Comparison of ENCODE assay signal across 34 cellular contexts in the genomic region with DNA sequence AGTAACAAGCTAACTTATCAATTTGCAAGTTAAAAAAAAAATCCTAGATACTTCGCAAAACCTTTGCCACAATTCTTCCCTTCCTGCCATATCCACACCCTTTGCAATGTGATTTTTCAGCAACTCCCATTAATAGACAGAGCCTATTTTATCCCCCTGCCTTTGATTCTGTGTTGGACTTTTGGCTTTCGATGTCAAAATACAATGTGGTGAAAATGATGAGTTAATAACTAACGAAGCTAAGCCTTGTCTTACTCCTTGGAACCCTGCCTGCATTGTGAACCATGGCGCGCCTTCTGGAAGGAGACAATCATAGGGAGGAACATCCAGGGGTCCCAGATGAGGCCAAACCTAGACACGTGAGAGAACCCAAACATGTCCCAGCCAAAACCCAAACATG. TPM values are rescaled to one million over a fixed set of nuclear protein-coding genes. Genes with fewer than 3 reads are reported as not detected.
"Had no signal": no experiment of that assay in that cellular context is flagged by ENCODE, and none has a peak within 500 bp of the region (broad histone marks: within the 10 kb centered on the region; RNA-seq: fewer than 3 reads in every experiment).

No MANE protein-coding gene starts in this region.

- H3K36me3 ChIP-seq: neural progenitor cell, ovary, spleen, suprapubic skin, tibial artery, transverse colon, upper lobe of right lung, uterus had no signal

- H3K9me3 Mint-ChIP-seq: natural killer cell; stimulated activated naive CD8-positive, alpha-beta T cell treated with anti-CD3 and anti-CD28 coated beads, Interleukin-15, amount 100 ng/mL, for 72 hours had no signal

- H3K27ac Mint-ChIP-seq: natural killer cell; nephron; neural progenitor cell; progenitor cell of endocrine pancreas; stimulated activated memory B cell treated with anti-CD40 and anti-IgM and Interleukin-4, amounts not matched to agents 10 μg/mL and 1 μg/mL and 100 μg/mL, for 72 hours; stimulated activated naive CD8-positive, alpha-beta T cell treated with anti-CD3 and anti-CD28 coated beads, Interleukin-15, amount 100 ng/mL, for 72 hours; type B pancreatic cell had no signal

- ATAC-seq: natural killer cell; psoas muscle; right cardiac atrium; sciatic nerve; stimulated activated memory B cell treated with anti-CD40 and anti-IgM and Interleukin-4, amounts not matched to agents 10 μg/mL and 1 μg/mL and 100 μg/mL, for 72 hours; stimulated activated naive CD8-positive, alpha-beta T cell treated with anti-CD3 and anti-CD28 coated beads, Interleukin-15, amount 100 ng/mL, for 72 hours; stimulated activated naive CD8-positive, alpha-beta T cell treated with anti-CD3 and anti-CD28 coated beads, Interleukin-15, Interleukin-2, amounts not matched to agents 100 U/mL and 50 U/mL, for 24 hours; upper lobe of right lung had no signal

- H3K4me3 Mint-ChIP-seq: natural killer cell; nephron; neural progenitor cell; stimulated activated memory B cell treated with anti-CD40 and anti-IgM and Interleukin-4, amounts not matched to agents 10 μg/mL and 1 μg/mL and 100 μg/mL, for 72 hours; stimulated activated naive CD8-positive, alpha-beta T cell treated with anti-CD3 and anti-CD28 coated beads, Interleukin-15, amount 100 ng/mL, for 72 hours; type B pancreatic cell had no signal

- H3K27me3 Mint-ChIP-seq: progenitor cell of endocrine pancreas; stimulated activated naive CD8-positive, alpha-beta T cell treated with anti-CD3 and anti-CD28 coated beads, Interleukin-15, amount 100 ng/mL, for 72 hours; type B pancreatic cell had no signal

- H3K4me3 ChIP-seq: neural progenitor cell, ovary, psoas muscle, skin epidermis, smooth muscle cell, spleen, suprapubic skin, testis, tibial artery, transverse colon, upper lobe of right lung, uterus had no signal

- H3K27me3 ChIP-seq: neural progenitor cell, ovary, testis, transverse colon, upper lobe of right lung, uterus had no signal

- H3K27ac ChIP-seq: neural progenitor cell, ovary, parathyroid adenoma, psoas muscle, skin epidermis, spleen, suprapubic skin, testis, tibial artery, transverse colon, upper lobe of right lung, uterus had no signal

- DNase-seq: natural killer cell; occipital lobe; ovary; posterior cingulate gyrus; psoas muscle; right cardiac atrium; spleen; stimulated activated CD4-positive, alpha-beta T cell treated with anti-CD3 and anti-CD28 coated beads, Interleukin-12 subunit alpha, Interleukin-12 subunit beta, amount 100 ng/mL, for 4 hours; stimulated activated CD4-positive, alpha-beta T cell treated with anti-CD3 and anti-CD28 coated beads, Interleukin-1b, Interleukin-23, amount 100 ng/mL, for 48 hours; stimulated activated CD4-positive, alpha-beta T cell treated with anti-CD3 and anti-CD28 coated beads, Interleukin-4, amount 100 ng/mL, for 1 hour; stimulated activated CD4-positive, alpha-beta T cell treated with anti-CD3 and anti-CD28 coated beads, Interleukin-4, amount 100 ng/mL, for 4 hours; stimulated activated CD8-positive, alpha-beta memory T cell treated with anti-CD3 and anti-CD28 coated beads, Interleukin-4, amount 100 ng/mL, for 48 hours; stimulated activated naive CD4-positive, alpha-beta T cell; stimulated activated naive CD8-positive, alpha-beta T cell treated with anti-CD3 and anti-CD28 coated beads, Interleukin-15, amount 100 ng/mL, for 72 hours; stimulated activated naive CD8-positive, alpha-beta T cell treated with anti-CD3 and anti-CD28 coated beads, Interleukin-15, Interleukin-2, amounts not matched to agents 100 U/mL and 50 U/mL, for 24 hours; substantia nigra; testis; tibial artery; transverse colon; upper lobe of right lung; uterus had no signal

- H3K4me1 Mint-ChIP-seq: natural killer cell; nephron; neural progenitor cell; stimulated activated memory B cell treated with anti-CD40 and anti-IgM and Interleukin-4, amounts not matched to agents 10 μg/mL and 1 μg/mL and 100 μg/mL, for 72 hours; stimulated activated naive CD8-positive, alpha-beta T cell treated with anti-CD3 and anti-CD28 coated beads, Interleukin-15, amount 100 ng/mL, for 72 hours had no signal

- H3K4me1 ChIP-seq: neural progenitor cell, parathyroid adenoma, psoas muscle, spleen, suprapubic skin, testis, tibial artery, upper lobe of right lung, uterus had no signal

- H3K36me3 Mint-ChIP-seq: natural killer cell; neural progenitor cell; stimulated activated memory B cell treated with anti-CD40 and anti-IgM and Interleukin-4, amounts not matched to agents 10 μg/mL and 1 μg/mL and 100 μg/mL, for 72 hours had no signal

- H3K9me3 ChIP-seq: ovary, psoas muscle, spleen, suprapubic skin, testis, tibial artery, transverse colon, upper lobe of right lung, uterus had no signal

RNA-seq across cellular contexts. Expression of a gene that starts 6.4 kb away (rescaled TPM):
- total RNA-seq: occipital lobe, osteoblast, progenitor cell of endocrine pancreas, psoas muscle, right cardiac atrium, sciatic nerve, smooth muscle cell, upper lobe of right lung, urinary bladder had no signal

RNA-seq across cellular contexts. Expression of a gene that starts 42.9 kb away (rescaled TPM):
- total RNA-seq: natural killer cell, osteoblast, progenitor cell of endocrine pancreas, smooth muscle cell had no signal

RNA-seq across cellular contexts. Expression of a gene that starts 57.4 kb away (rescaled TPM):
- total RNA-seq: natural killer cell, occipital lobe, osteoblast, ovary, progenitor cell of endocrine pancreas, psoas muscle, renal cortical epithelial cell, right cardiac atrium, sciatic nerve, smooth muscle cell, spleen, suprapubic skin, transverse colon, upper lobe of right lung, urinary bladder, uterus had no signal
